Comparison of ENCODE assay signal across 9 cellular contexts in the genomic region with DNA sequence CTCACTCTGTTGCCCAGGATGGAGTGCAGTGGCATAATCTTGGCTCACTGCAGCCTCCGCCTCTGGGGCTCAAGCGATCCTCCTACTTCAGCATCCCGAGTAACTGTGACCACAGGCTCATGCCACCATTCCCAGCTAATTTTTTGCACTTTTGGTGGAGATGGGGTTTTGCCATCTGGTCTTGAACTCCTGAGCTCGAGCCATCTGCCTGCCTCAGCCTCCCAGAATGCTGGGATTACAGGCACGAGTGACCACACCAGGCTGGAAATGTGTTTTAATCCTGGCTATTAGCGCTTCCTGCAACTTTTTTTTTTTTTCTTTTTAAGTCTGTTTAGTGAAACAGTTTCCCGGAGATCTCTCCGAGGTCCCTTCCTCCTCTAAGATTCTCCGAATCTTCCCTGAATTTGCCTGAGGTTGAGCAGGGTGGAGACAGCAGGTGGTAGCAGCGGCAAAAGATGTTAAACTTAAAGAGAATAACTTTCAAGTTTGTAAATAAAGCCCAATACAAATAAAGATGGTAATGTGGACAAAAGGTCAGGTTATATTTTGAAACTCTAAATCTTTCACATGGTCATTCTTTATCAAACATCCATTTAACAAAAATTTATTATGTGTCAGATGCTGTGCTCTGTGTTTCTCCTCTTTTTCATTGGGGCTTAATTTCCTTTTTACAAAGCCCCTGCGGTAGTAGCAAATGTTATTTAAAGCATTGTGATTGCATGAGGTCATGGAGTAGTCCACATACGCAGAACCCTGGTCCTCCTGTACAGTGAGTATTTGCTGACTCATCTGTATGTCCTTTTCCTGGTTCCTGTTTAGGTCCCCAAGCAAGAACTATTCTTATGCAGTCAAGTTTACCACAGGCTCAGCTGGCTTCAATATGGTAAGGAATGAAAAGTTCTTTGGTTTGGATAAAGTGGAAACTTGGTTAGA.
DNase-seq lines count a peak whose midpoint lies in the region; ATAC-seq lines count a peak whose summit lies in the region.
"Had no signal": no experiment of that assay in that cellular context is flagged by ENCODE, and none has a peak within 500 bp of the region (broad histone marks: within the 10 kb centered on the region; RNA-seq: fewer than 3 reads in every experiment).

No MANE protein-coding gene starts in this region.

- peaks cover 60% of the 10 kb centered on the region for H3K4me1 ChIP-seq in adipocyte (ENCODE audit: control insufficient read depth, insufficient read depth, low read length)

- H3K27ac ChIP-seq in skin epidermis = peak overlapping the region in 16 of 21 experiments; percentile 16 to 84 (median 60)

- no peaks in the 10 kb centered on the region for H3K9me3 ChIP-seq in adipocyte (ENCODE audit: control insufficient read depth, low read length)

- DNase-seq in Right ventricle myocardium inferior (ENCODE audit: missing footprints) = no peak
- no peak for DNase-seq in cardiac septum (ENCODE audit: low spot score)
- peak; percentile 94 for DNase-seq in adipocyte (ENCODE audit: low read depth)
- DNase-seq in left ventricle myocardium superior = no peak
- no peak for DNase-seq in NCI-H2227 (lab: John Stamatoyannopoulos, UW; ENCODE audit: unreplicated experiment)
- no peak for DNase-seq in stimulated activated CD4-positive, alpha-beta T cell treated with anti-CD3 and anti-CD28 coated beads, Interleukin-15, amount 100 ng/mL, for 24 hours
- DNase-seq: CD4-positive, CD25-positive, alpha-beta regulatory T cell had no signal

- ATAC-seq in Right ventricle myocardium inferior = peak; percentile 69
- peak; percentile 93 for ATAC-seq in left ventricle myocardium superior
- no peak for ATAC-seq in HG02970 (IDR thresholded peaks at IDR 0.05; ENCODE audit: low FRiP score, unreplicated experiment)

- H3K4me3 ChIP-seq in adipocyte (ENCODE audit: low read length) (peak overlapping the region; percentile 51), skin epidermis (no peak overlapping the region)

- intact Hi-C loops in Right ventricle myocardium inferior (cut with DNase I) (loop anchor here (5.0 kb wide), 1 partner anchor 119 kb away; a partner anchor contains a TSS), cardiac septum (cut with DNase I) (loop anchor here (5.0 kb wide), 1 partner anchor 119 kb away; a partner anchor contains a TSS), left ventricle myocardium superior (cut with micrococcal nuclease) (no loop called here)

- H3K27me3 ChIP-seq in adipocyte (replicated peaks; ENCODE audit: control insufficient read depth, insufficient read depth, low read length) = no peaks in the 10 kb centered on the region

- H3K36me3 ChIP-seq in adipocyte (ENCODE audit: control insufficient read depth, insufficient read depth, low read length, severe bottlenecking) = peaks cover 42% of the 10 kb centered on the region

- peak overlapping the region; percentile 72 for H3K9ac ChIP-seq in adipocyte (ENCODE audit: low read length)
